ENCODE assay signal across 8 cellular contexts in the genomic region with DNA sequence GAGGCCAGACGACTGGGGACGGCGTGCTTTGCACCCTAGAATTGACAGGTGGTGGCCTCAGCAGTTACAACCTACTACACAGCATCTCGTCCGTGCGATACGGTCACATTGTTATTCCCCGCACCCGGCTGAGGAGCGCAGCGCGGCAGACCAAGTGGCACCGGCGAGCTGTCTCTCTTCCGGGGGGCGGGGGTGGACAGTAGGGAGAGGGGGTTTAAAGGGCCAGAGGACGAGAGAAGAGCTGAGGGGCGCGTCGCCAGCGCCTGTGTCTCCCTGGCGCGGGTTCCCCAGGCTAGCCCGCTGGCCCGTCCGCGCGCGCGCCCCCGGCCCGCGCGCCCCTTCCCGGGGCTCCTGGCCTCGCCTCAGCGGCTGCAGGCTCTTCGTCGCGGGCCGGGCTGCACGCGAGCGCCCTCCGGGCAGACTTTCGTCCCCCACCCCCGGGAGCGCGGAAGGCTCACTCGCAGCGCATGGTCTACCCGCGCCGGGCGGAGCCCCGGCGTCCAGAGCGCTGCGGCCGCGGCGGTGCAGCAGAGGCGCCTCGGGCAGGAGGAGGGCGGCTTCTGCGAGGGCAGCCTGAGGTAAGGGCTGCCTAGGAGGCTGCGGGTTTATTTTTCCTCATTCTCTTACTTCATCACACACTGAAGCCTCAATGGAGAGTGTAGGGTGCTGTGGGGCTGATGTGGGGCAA. TPM values are rescaled to one million over a fixed set of nuclear protein-coding genes. Genes with fewer than 3 reads are reported as not detected.
A peak's percentile ranks its signal among the peaks of the same experiment; 100 is the strongest.
DNase-seq lines count a peak whose midpoint lies in the region; ATAC-seq and TF ChIP-seq lines count a peak whose summit lies in the region.

A gene (plus strand): TSS at position 225 of the 688 bp plus-strand sequence.

- no peaks in the 10 kb centered on the region for H3K4me1 ChIP-seq in MM.1S (ENCODE audit: low read length)
- peaks cover 0 to 4% of the 10 kb centered on the region in 2 donors for H3K4me1 ChIP-seq in uterus

- H3K4me2 ChIP-seq in MM.1S (ENCODE audit: low read depth, low read length): peak within 1 kb of the TSS; percentile 32; the same call in 1 of the 2 replicates

- no peaks in the 10 kb centered on the region for H3K9me3 ChIP-seq in MM.1S (replicated peaks; ENCODE audit: insufficient read depth, low read length)
- no peaks in the 10 kb centered on the region for H3K9me3 ChIP-seq in uterus

- H3K9me2 ChIP-seq in MM.1S (replicated peaks; ENCODE audit: insufficient read depth, low read length): no peaks in the 10 kb centered on the region

- no peak within 1 kb of the TSS for H3K9ac ChIP-seq in MM.1S (ENCODE audit: low read length)

- H3F3A ChIP-seq in MM.1S (ENCODE audit: insufficient read depth, low read length): no peaks in the 10 kb centered on the region

- H3K27me3 Mint-ChIP-seq in dendritic cell treated with granulocyte-macrophage colony-stimulating factor and Interleukin-4, amounts not matched to agents 40 ng/mL and 50 ng/mL, for 4 days: peaks cover 50% of the 10 kb centered on the region

- ATAC-seq in GM21619 (IDR thresholded peaks at IDR 0.05; ENCODE audit: unreplicated experiment): no peak

- TF ChIP-seq CTCF in MM.1S (IDR thresholded peaks at IDR 0.05; ENCODE audit: low read length) (no peak), uterus (IDR thresholded peaks at IDR 0.05) (no peak)

- no peaks in the 10 kb centered on the region for H4K20me1 ChIP-seq in MM.1S (ENCODE audit: insufficient read depth, low read length)

- H3K27ac ChIP-seq in MM.1S (ENCODE audit: low read length) (no peak within 1 kb of the TSS), uterus (no peak within 1 kb of the TSS)

- peak; percentile 57 for DNase-seq in DMS53 treated with DMSO at 0.1 percent for 48 hours (lab: John Stamatoyannopoulos, UW; ENCODE audit: unreplicated experiment)
- DNase-seq in MM.1S: no peak
- no peak for DNase-seq in mesenteric fat pad (ENCODE audit: low spot score)
- DNase-seq in uterus: no peak
- no peak for DNase-seq in DMS114 treated with DMSO at 0.1 percent for 48 hours (lab: John Stamatoyannopoulos, UW; ENCODE audit: unreplicated experiment)
- no peak for DNase-seq in mucosa of gallbladder (ENCODE audit: low spot score)

- H3K4me1 Mint-ChIP-seq in dendritic cell treated with granulocyte-macrophage colony-stimulating factor and Interleukin-4, amounts not matched to agents 40 ng/mL and 50 ng/mL, for 4 days (ENCODE audit: low read depth): peaks cover 40% of the 10 kb centered on the region

- H2AFZ ChIP-seq in MM.1S (ENCODE audit: low read length): peak within 1 kb of the TSS; percentile 61; the same call in 1 of the 2 replicates

- TF ChIP-seq POLR2A in uterus (IDR thresholded peaks at IDR 0.05): no peak

- peak within 1 kb of the TSS; percentile 78 for H3K4me3 Mint-ChIP-seq in dendritic cell treated with granulocyte-macrophage colony-stimulating factor and Interleukin-4, amounts not matched to agents 40 ng/mL and 50 ng/mL, for 4 days

- H3K79me2 ChIP-seq in MM.1S (ENCODE audit: low read length): no peaks in the 10 kb centered on the region

- H3K27me3 ChIP-seq in MM.1S (replicated peaks; ENCODE audit: insufficient read depth, low read length): no peaks in the 10 kb centered on the region
- H3K27me3 ChIP-seq in uterus: peaks cover 0 to 6% of the 10 kb centered on the region in 2 donors

- peaks cover 15% of the 10 kb centered on the region for H3K9me3 Mint-ChIP-seq in dendritic cell treated with granulocyte-macrophage colony-stimulating factor and Interleukin-4, amounts not matched to agents 40 ng/mL and 50 ng/mL, for 4 days

- intact Hi-C loops in dendritic cell treated with granulocyte-macrophage colony-stimulating factor and Interleukin-4, amounts not matched to agents 40 ng/mL and 50 ng/mL, for 4 days (cut with micrococcal nuclease): no loop called here
- intact Hi-C loops in uterus (cut with DNase I; ENCODE audit: low total_unique reads): no loop called here

- H3K4me3 ChIP-seq in MM.1S (ENCODE audit: low read length): peak within 1 kb of the TSS; percentile 14; the same call in 1 of the 2 replicates
- H3K4me3 ChIP-seq in uterus: no peak within 1 kb of the TSS

- H3K27ac Mint-ChIP-seq in dendritic cell treated with granulocyte-macrophage colony-stimulating factor and Interleukin-4, amounts not matched to agents 40 ng/mL and 50 ng/mL, for 4 days: no peak within 1 kb of the TSS

- H3K36me3 ChIP-seq in MM.1S (replicated peaks; ENCODE audit: insufficient read depth, low read length) (no peaks in the 10 kb centered on the region), uterus (no peaks in the 10 kb centered on the region)

- no peaks in the 10 kb centered on the region for H3K36me3 Mint-ChIP-seq in dendritic cell treated with granulocyte-macrophage colony-stimulating factor and Interleukin-4, amounts not matched to agents 40 ng/mL and 50 ng/mL, for 4 days (ENCODE audit: low read depth)

RNA-seq across cellular contexts. Expression of the gene that starts here (rescaled TPM):
- total RNA-seq in mesenteric fat pad (18.6 TPM), uterus (10 to 100 TPM in 3 of 4 donors, 1 to 10 TPM in 1; 6.9 to 22.9 (median 17.8) TPM), mucosa of gallbladder (5.2 TPM)
